1 cellular context compared by ENCODE assay signal in the genomic region with DNA sequence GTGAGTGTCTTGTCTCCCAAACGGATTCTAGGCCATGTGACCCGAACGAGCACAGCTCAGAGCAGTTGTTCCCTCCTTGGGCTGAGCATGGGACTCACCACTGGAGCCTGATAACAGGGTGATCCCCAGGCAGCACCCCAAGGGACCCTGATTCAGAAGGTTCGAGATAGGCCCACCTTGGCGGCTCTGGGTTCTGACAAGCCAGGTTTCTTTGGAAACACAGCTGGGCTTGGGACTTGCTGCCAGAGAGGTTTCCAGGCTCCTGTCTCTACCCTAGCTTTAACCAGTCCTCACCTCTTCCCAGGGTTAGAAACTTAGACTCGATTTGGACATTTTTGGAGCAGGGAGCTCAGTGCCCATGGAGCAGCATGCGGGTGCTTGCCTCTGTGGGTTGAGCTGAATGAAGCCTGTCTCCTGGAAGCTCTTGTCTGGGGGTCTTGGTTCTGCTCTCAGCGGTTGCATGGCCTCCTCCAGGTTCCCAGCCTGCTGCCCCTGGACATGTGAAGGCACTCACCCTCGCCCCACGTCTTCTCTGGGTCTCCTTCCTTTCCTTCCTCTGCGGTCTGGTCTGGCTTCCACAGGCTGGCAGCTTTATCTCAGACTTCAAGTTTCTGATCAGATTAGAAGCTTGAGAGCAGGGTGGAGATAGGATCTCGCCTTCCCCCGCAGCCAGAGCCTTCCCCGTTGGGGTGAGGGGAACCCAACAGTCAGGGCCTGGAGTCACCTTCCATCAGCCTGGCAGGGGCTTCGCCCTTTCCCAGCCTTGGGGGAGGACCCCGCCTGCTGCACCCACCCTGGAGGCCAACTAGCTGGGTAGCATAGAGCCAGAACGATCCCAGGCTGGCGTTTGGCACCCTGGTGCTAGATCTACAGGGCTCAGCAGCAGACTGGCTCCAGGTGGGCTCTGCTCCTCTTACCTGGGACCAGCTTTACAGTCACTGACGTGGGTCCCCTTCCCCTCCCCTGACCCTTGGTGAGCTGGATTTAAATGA.
TF ChIP-seq lines count a peak whose summit lies in the region.

No MANE protein-coding gene starts in this region.

TF ChIP-seq in HEK293, 187 proteins besides CTCF, POLR2A, EP300 and RAD21:
- TF ChIP-seq, protein P1, sequence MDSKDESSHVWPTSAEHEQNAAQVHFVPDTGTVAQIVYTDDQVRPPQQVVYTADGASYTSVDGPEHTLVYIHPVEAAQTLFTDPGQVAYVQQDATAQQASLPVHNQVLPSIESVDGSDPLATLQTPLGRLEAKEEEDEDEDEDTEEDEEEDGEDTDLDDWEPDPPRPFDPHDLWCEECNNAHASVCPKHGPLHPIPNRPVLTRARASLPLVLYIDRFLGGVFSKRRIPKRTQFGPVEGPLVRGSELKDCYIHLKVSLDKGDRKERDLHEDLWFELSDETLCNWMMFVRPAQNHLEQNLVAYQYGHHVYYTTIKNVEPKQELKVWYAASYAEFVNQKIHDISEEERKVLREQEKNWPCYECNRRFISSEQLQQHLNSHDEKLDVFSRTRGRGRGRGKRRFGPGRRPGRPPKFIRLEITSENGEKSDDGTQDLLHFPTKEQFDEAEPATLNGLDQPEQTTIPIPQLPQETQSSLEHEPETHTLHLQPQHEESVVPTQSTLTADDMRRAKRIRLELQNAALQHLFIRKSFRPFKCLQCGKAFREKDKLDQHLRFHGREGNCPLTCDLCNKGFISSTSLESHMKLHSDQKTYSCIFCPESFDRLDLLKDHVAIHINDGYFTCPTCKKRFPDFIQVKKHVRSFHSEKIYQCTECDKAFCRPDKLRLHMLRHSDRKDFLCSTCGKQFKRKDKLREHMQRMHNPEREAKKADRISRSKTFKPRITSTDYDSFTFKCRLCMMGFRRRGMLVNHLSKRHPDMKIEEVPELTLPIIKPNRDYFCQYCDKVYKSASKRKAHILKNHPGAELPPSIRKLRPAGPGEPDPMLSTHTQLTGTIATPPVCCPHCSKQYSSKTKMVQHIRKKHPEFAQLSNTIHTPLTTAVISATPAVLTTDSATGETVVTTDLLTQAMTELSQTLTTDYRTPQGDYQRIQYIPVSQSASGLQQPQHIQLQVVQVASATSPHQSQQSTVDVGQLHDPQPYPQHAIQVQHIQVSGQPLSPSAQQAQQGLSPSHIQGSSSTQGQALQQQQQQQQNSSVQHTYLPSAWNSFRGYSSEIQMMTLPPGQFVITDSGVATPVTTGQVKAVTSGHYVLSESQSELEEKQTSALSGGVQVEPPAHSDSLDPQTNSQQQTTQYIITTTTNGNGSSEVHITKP (tag by site-specific recombination; IDR thresholded peaks at IDR 0.05): peak; percentile 74
- TF ChIP-seq ZNF629 (tag by site-specific recombination; IDR thresholded peaks at IDR 0.05) (no peak), ZNF600 (tag by site-specific recombination; IDR thresholded peaks at IDR 0.05) (peak; percentile 51; the same call in 1 of the 2 replicates)
